16 cellular contexts compared by ENCODE assay signal in the genomic region with DNA sequence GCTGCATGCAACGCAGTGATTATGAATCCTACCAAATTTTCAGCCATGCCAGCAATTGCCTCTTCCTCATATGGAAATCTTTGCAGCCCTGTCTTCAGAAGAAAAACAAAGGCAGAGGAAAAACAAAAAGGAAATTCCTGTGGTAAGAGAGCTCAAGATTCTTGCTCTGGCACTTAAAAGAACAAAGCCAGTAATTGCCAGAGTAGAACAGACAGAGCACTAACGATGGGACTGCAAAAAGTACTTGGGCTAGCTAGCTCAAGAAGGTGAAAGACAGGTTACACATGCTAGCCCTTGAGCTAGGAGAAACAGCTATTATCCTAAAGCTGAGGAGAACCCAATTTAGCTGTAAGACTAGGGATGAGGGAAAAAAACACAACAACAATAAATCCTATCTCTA.
"Had no signal": no experiment of that assay in that cellular context is flagged by ENCODE, and none has a peak within 500 bp of the region (broad histone marks: within the 10 kb centered on the region; RNA-seq: fewer than 3 reads in every experiment).

No MANE protein-coding gene starts in this region.

- H3K36me3 Mint-ChIP-seq: activated CD8-positive, alpha-beta memory T cell treated with anti-CD3 and anti-CD28 coated beads, Interleukin-2, amount 10 ng/mL, durations not matched to agents 7 days and 5 days; stimulated activated effector memory CD8-positive, alpha-beta T cell treated with anti-CD3 and anti-CD28 coated beads, Interleukin-12 subunit alpha, Interleukin-12 subunit beta, amount 100 ng/mL, for 72 hours; T-cell had no signal

- H3K4me1 Mint-ChIP-seq: activated CD8-positive, alpha-beta memory T cell treated with anti-CD3 and anti-CD28 coated beads, Interleukin-2, amount 10 ng/mL, durations not matched to agents 7 days and 5 days; neural crest cell; stimulated activated effector memory CD8-positive, alpha-beta T cell treated with anti-CD3 and anti-CD28 coated beads, Interleukin-12 subunit alpha, Interleukin-12 subunit beta, amount 100 ng/mL, for 72 hours; T-cell had no signal

- H3K27me3 Mint-ChIP-seq: activated CD8-positive, alpha-beta memory T cell treated with anti-CD3 and anti-CD28 coated beads, Interleukin-2, amount 10 ng/mL, durations not matched to agents 7 days and 5 days; T-cell had no signal

- H3K9me3 Mint-ChIP-seq: activated T-helper 2 cell treated with anti-CD3 and anti-CD28 coated beads, Interferon-gamma antibody, Interleukin-2, Interleukin-4, amounts not matched to agents 10 μg/mL and 5 μg/mL and 100 μg/mL, durations not matched to agents 14 hours and 24 hours and 36 hours; neural crest cell had no signal

- H3K4me3 ChIP-seq: gastroesophageal sphincter, heart right ventricle, lung had no signal

- ATAC-seq: activated CD8-positive, alpha-beta memory T cell treated with anti-CD3 and anti-CD28 coated beads, Interleukin-2, amount 10 ng/mL, durations not matched to agents 7 days and 5 days; gastroesophageal sphincter; heart right ventricle; left colon; stimulated activated effector memory CD8-positive, alpha-beta T cell treated with anti-CD3 and anti-CD28 coated beads, Interleukin-12 subunit alpha, Interleukin-12 subunit beta, amount 100 ng/mL, for 72 hours; T-cell had no signal

- H3K4me3 Mint-ChIP-seq: activated CD8-positive, alpha-beta memory T cell treated with anti-CD3 and anti-CD28 coated beads, Interleukin-2, amount 10 ng/mL, durations not matched to agents 7 days and 5 days; neural crest cell; stimulated activated effector memory CD8-positive, alpha-beta T cell treated with anti-CD3 and anti-CD28 coated beads, Interleukin-12 subunit alpha, Interleukin-12 subunit beta, amount 100 ng/mL, for 72 hours; T-cell had no signal

- H3K9me3 ChIP-seq: gastroesophageal sphincter had no signal

- H3K27ac ChIP-seq: gastroesophageal sphincter, heart right ventricle had no signal

- H3K27ac Mint-ChIP-seq: activated CD8-positive, alpha-beta memory T cell treated with anti-CD3 and anti-CD28 coated beads, Interleukin-2, amount 10 ng/mL, durations not matched to agents 7 days and 5 days; activated T-helper 2 cell treated with anti-CD3 and anti-CD28 coated beads, Interferon-gamma antibody, Interleukin-2, Interleukin-4, amounts not matched to agents 10 μg/mL and 5 μg/mL and 100 μg/mL, durations not matched to agents 14 hours and 24 hours and 36 hours; stimulated activated effector memory CD8-positive, alpha-beta T cell treated with anti-CD3 and anti-CD28 coated beads, Interleukin-12 subunit alpha, Interleukin-12 subunit beta, amount 100 ng/mL, for 72 hours; T-cell had no signal

- H3K27me3 ChIP-seq: gastroesophageal sphincter, heart right ventricle had no signal

- H3K36me3 ChIP-seq: gastroesophageal sphincter, heart right ventricle had no signal

- DNase-seq: activated CD4-positive, alpha-beta T cell treated with anti-CD3 and anti-CD28 coated beads for 1 hour; activated CD4-positive, alpha-beta T cell treated with anti-CD3 and anti-CD28 coated beads, Interleukin-2, amount 50 U/mL, for 4 hours; activated CD8-positive, alpha-beta memory T cell treated with anti-CD3 and anti-CD28 coated beads, Interleukin-2, amount 10 ng/mL, durations not matched to agents 7 days and 5 days; activated naive CD4-positive, alpha-beta T cell treated with anti-CD3 and anti-CD28 coated beads, Interleukin-2, amount 50 U/mL, for 16 hours; activated T-cell treated with anti-CD3 and anti-CD28 coated beads, Interleukin-2, amount 50 U/mL, for 1 hour; heart right ventricle; left colon; stimulated activated CD4-positive, alpha-beta T cell treated with anti-CD3 and anti-CD28 coated beads, Interleukin-12 subunit alpha, Interleukin-12 subunit beta, amount 100 ng/mL, for 4 hours; stimulated activated CD4-positive, alpha-beta T cell treated with anti-CD3 and anti-CD28 coated beads, Interleukin-2, amount 100 ng/mL, for 24 hours; T-cell; T1000 had no signal
